ENCODE assay signal across 8 cellular contexts in genomic region chr10:128095023-128095752, GRCh38. TPM values are rescaled to one million over a fixed set of nuclear protein-coding genes. Genes with fewer than 3 reads are reported as not detected.
A peak's percentile ranks its signal among the peaks of the same experiment; 100 is the strongest.
DNase-seq lines count a peak whose midpoint lies in the region; ATAC-seq and TF ChIP-seq lines count a peak whose summit lies in the region.

No MANE protein-coding gene starts in this region.

- H3K4me3 Mint-ChIP-seq in activated CD4-positive, alpha-beta T cell treated with anti-CD3 and anti-CD28 coated beads, Interleukin-2, amount 10 ng/mL, durations not matched to agents 7 days and 5 days: no peak overlapping the region
- H3K4me3 Mint-ChIP-seq in natural killer cell: peak overlapping the region; percentile 87

- peaks cover 55% of the 10 kb centered on the region for H3K36me3 Mint-ChIP-seq in activated CD4-positive, alpha-beta T cell treated with anti-CD3 and anti-CD28 coated beads, Interleukin-2, amount 10 ng/mL, durations not matched to agents 7 days and 5 days (ENCODE audit: low read depth)
- no peaks in the 10 kb centered on the region for H3K36me3 Mint-ChIP-seq in natural killer cell

- H3K27ac Mint-ChIP-seq in activated CD4-positive, alpha-beta T cell treated with anti-CD3 and anti-CD28 coated beads, Interleukin-2, amount 10 ng/mL, durations not matched to agents 7 days and 5 days: peak overlapping the region; percentile 62
- H3K27ac Mint-ChIP-seq in natural killer cell: peak overlapping the region; percentile 85 to 90

- CTCF ChIA-PET in activated CD4-positive, alpha-beta T cell treated with anti-CD3 and anti-CD28 coated beads, Interleukin-2, amount 10 ng/mL, durations not matched to agents 7 days and 5 days (lab: Charles Lee): interaction anchor here (0.7 to 3.1 kb wide), 7 partner anchors 11 to 60 kb away, joined by 3 to 10 read pairs (median 4); no protein-coding TSS in a partner anchor

- H3K4me1 Mint-ChIP-seq in activated CD4-positive, alpha-beta T cell treated with anti-CD3 and anti-CD28 coated beads, Interleukin-2, amount 10 ng/mL, durations not matched to agents 7 days and 5 days: peaks cover 44% of the 10 kb centered on the region
- H3K4me1 Mint-ChIP-seq in natural killer cell: peaks cover 41 to 47% of the 10 kb centered on the region in 2 donors

- peak; percentile 73 for ATAC-seq in GM18870 (IDR thresholded peaks at IDR 0.05; ENCODE audit: unreplicated experiment)
- ATAC-seq in HG03442 (IDR thresholded peaks at IDR 0.05; ENCODE audit: unreplicated experiment): peak; percentile 94
- ATAC-seq in natural killer cell: peak; percentile 95 to 96 (median 95)
- ATAC-seq in GM21786 (IDR thresholded peaks at IDR 0.05; ENCODE audit: unreplicated experiment): no peak
- no peak for ATAC-seq in HG03025 (IDR thresholded peaks at IDR 0.05; ENCODE audit: low FRiP score, unreplicated experiment)

- peak; percentile 22 for DNase-seq in activated CD4-positive, alpha-beta T cell treated with anti-CD3 and anti-CD28 coated beads, Interleukin-2, amount 10 ng/mL, durations not matched to agents 7 days and 5 days
- DNase-seq in natural killer cell (peak; percentile 42), uterus (no peak), GF-D8 (lab: John Stamatoyannopoulos, UW) (no peak)

- H3K4me3 ChIP-seq in uterus: no peak overlapping the region

- TF ChIP-seq POLR2A in uterus (IDR thresholded peaks at IDR 0.05): no peak

- H3K36me3 ChIP-seq in uterus: no peaks in the 10 kb centered on the region

- no peaks in the 10 kb centered on the region for H3K27me3 ChIP-seq in uterus

- intact Hi-C loops in natural killer cell (cut with micrococcal nuclease): loop anchor here (5.0 kb wide), 1 partner anchor 52 kb away; no protein-coding TSS in a partner anchor
- intact Hi-C loops in uterus (cut with DNase I; ENCODE audit: low total_unique reads): no loop called here

- no peak overlapping the region for H3K27ac ChIP-seq in uterus

- POLR2A ChIA-PET in activated CD4-positive, alpha-beta T cell treated with anti-CD3 and anti-CD28 coated beads, Interleukin-2, amount 10 ng/mL, durations not matched to agents 7 days and 5 days (lab: Charles Lee): no interaction called here

- no peaks in the 10 kb centered on the region for H3K27me3 Mint-ChIP-seq in activated CD4-positive, alpha-beta T cell treated with anti-CD3 and anti-CD28 coated beads, Interleukin-2, amount 10 ng/mL, durations not matched to agents 7 days and 5 days
- no peaks in the 10 kb centered on the region for H3K27me3 Mint-ChIP-seq in natural killer cell (ENCODE audit: low read depth in 2 of 2)

- no peaks in the 10 kb centered on the region for H3K9me3 Mint-ChIP-seq in activated CD4-positive, alpha-beta T cell treated with anti-CD3 and anti-CD28 coated beads, Interleukin-2, amount 10 ng/mL, durations not matched to agents 7 days and 5 days
- H3K9me3 Mint-ChIP-seq in natural killer cell: no peaks in the 10 kb centered on the region

- no peak for TF ChIP-seq CTCF in natural killer cell (IDR thresholded peaks at IDR 0.05)
- no peak for TF ChIP-seq CTCF in uterus (IDR thresholded peaks at IDR 0.05)

- H3K4me1 ChIP-seq in uterus: no peaks in the 10 kb centered on the region

- no peaks in the 10 kb centered on the region for H3K9me3 ChIP-seq in uterus

RNA-seq across cellular contexts. Expression of gene MKI67, which starts 31.0 kb away (rescaled TPM):
- total RNA-seq in activated CD4-positive, alpha-beta T cell treated with anti-CD3 and anti-CD28 coated beads, Interleukin-2, amount 10 ng/mL, durations not matched to agents 7 days and 5 days: 100 to 1,000 TPM; 328 to 345 TPM
- 10 to 100 TPM in 1 of 3 donors, 1 to 10 TPM in 2; 5.3 to 10.0 (median 6.8) TPM for total RNA-seq in natural killer cell
- total RNA-seq in uterus: 10 to 100 TPM in 1 of 4 donors, under 1 TPM in 3; under 0.01 to 16.9 (median 0.56) TPM

Comparison
In these comparisons a context has a peak if more than half of its experiments do, and no peak if none do; other contexts are left out.
1. ATAC-seq: peak in GM18870 (single experiment), HG03442 (single experiment) and natural killer cell (3 of 3); none in GM21786 (single experiment) and HG03025 (single experiment).
2. DNase-seq: peak in activated CD4-positive, alpha-beta T cell treated with anti-CD3 and anti-CD28 coated beads, Interleukin-2, amount 10 ng/mL, durations not matched to agents 7 days and 5 days (single experiment) and natural killer cell (single experiment); none in uterus (0 of 2) and GF-D8 (single experiment).
3. RNA of gene MKI67, which starts 31.0 kb away (total RNA-seq): 328 to 345 TPM in activated CD4-positive, alpha-beta T cell treated with anti-CD3 and anti-CD28 coated beads, Interleukin-2, amount 10 ng/mL, durations not matched to agents 7 days and 5 days; 5.3 to 10.0 TPM in natural killer cell and under 0.01 to 16.9 TPM in uterus; every median in the first group is over 10 times any median in the second.